ENCODE assay signal across 8 cellular contexts in genomic region chr3:171809513-171810277, GRCh38. TPM values are rescaled to one million over a fixed set of nuclear protein-coding genes. Genes with fewer than 3 reads are reported as not detected.
A peak's percentile ranks its signal among the peaks of the same experiment; 100 is the strongest.
DNase-seq lines count a peak whose midpoint lies in the region; ATAC-seq and TF ChIP-seq lines count a peak whose summit lies in the region.

No MANE protein-coding gene starts in this region.

- DNase-seq in GM06990 (ENCODE audit: extremely low read depth, insufficient read length) (peak; percentile 57), T-helper 1 cell (peak; percentile 4 to 70 (median 7)), astrocyte of the cerebellum (ENCODE audit: low read depth) (no peak), sigmoid colon (peak; percentile 94), HPDE6-E6E7 (ENCODE audit: extremely low spot score) (no peak)

- H3K4me1 Mint-ChIP-seq in IgD-negative memory B cell: peaks cover 0 to 7% (median 7%) of the 10 kb centered on the region in 3 donors

- H3K9me3 ChIP-seq in sigmoid colon: no peaks in the 10 kb centered on the region

- ATAC-seq in GM21619 (IDR thresholded peaks at IDR 0.05; ENCODE audit: unreplicated experiment): peak; percentile 50

- TF ChIP-seq CTCF in GM06990 (IDR thresholded peaks at IDR 0.05; ENCODE audit: insufficient read depth, low read length, poor library complexity, severe bottlenecking) (peak; percentile 6), astrocyte of the cerebellum (IDR thresholded peaks at IDR 0.05; ENCODE audit: low read depth, low read length, missing control alignments) (no peak), sigmoid colon (IDR thresholded peaks at IDR 0.05) (no peak)

- no peak for TF ChIP-seq POLR2A in sigmoid colon (IDR thresholded peaks at IDR 0.05)

- H3K27ac ChIP-seq in sigmoid colon: peak overlapping the region; percentile 76 to 94 (median 82)

- H3K27ac Mint-ChIP-seq in IgD-negative memory B cell: no peak overlapping the region

- TF ChIP-seq EP300 in sigmoid colon (IDR thresholded peaks at IDR 0.05): no peak

- peaks cover 0 to 12% (median 6%) of the 10 kb centered on the region in 4 donors for H3K4me1 ChIP-seq in sigmoid colon

- peak overlapping the region; percentile 86 for H3K4me3 ChIP-seq in GM06990 (replicated peaks; ENCODE audit: low read depth, low read length)
- H3K4me3 ChIP-seq in astrocyte of the cerebellum (ENCODE audit: low read depth, low read length): peak overlapping the region; percentile 59
- H3K4me3 ChIP-seq in iPS-11a (ENCODE audit: low read depth, low read length): peak overlapping the region; percentile 62
- peak overlapping the region; percentile 33 to 73 (median 56) for H3K4me3 ChIP-seq in sigmoid colon

- in situ Hi-C loops in astrocyte of the cerebellum (cut with HindIII; ENCODE audit: low sequenced_read_pairs): no loop called here

- H3K27me3 ChIP-seq in GM06990 (replicated peaks; ENCODE audit: control insufficient read depth, insufficient read depth, low read length): no peaks in the 10 kb centered on the region
- no peaks in the 10 kb centered on the region for H3K27me3 ChIP-seq in sigmoid colon

- H3K4me3 Mint-ChIP-seq in IgD-negative memory B cell: peak overlapping the region; percentile 16 to 81 (median 75)

- no peaks in the 10 kb centered on the region for H3K36me3 Mint-ChIP-seq in IgD-negative memory B cell

- peaks cover 27% of the 10 kb centered on the region for H3K27me3 Mint-ChIP-seq in IgD-negative memory B cell

- H3K36me3 ChIP-seq in GM06990 (ENCODE audit: control insufficient read depth, insufficient read depth, low read length): no peaks in the 10 kb centered on the region
- no peaks in the 10 kb centered on the region for H3K36me3 ChIP-seq in sigmoid colon

- peaks cover 0 to 2% (median 0%) of the 10 kb centered on the region in 3 donors for H3K9me3 Mint-ChIP-seq in IgD-negative memory B cell

- intact Hi-C loops in sigmoid colon (cut with DNase I): no loop called here

- WGBS in sigmoid colon, 2 donors: 0 to 2% methylated on average over 52 of the region's 52 CpGs

RNA-seq across cellular contexts. Expression of gene PLD1, which starts 0.6 kb away (rescaled TPM):
- not detected for polyA plus RNA-seq in IgD-negative memory B cell
- total RNA-seq in sigmoid colon: 10 to 100 TPM in 2 of 4 donors, 1 to 10 TPM in 2; 8.6 to 19.9 (median 10.8) TPM
- 10 to 100 TPM; 12.2 to 24.3 (median 16.2) TPM for polyA plus RNA-seq in sigmoid colon

RNA-seq across cellular contexts. Expression of gene TMEM212, which starts 33.5 kb away (rescaled TPM):
- polyA plus RNA-seq in IgD-negative memory B cell (not detected), sigmoid colon (not detected)
- not detected for total RNA-seq in sigmoid colon

Comparison
In these comparisons a context has a peak if more than half of its experiments do, and no peak if none do; other contexts are left out.
1. DNase-seq: peak in GM06990 (single experiment), T-helper 1 cell (5 of 5) and sigmoid colon (single experiment); none in astrocyte of the cerebellum (single experiment) and HPDE6-E6E7 (single experiment).
2. RNA of gene PLD1, which starts 0.6 kb away (polyA plus RNA-seq): 12.2 to 24.3 TPM in sigmoid colon; not detected in IgD-negative memory B cell (single experiment); every median in the first group is over 10 times any median in the second.
3. Peak in every context shown above with its lines, with median percentiles within 50 percentile points of each other: H3K4me3 ChIP-seq.